ENCODE assay signal across 16 cellular contexts in genomic region chr22:31039393-31039792, GRCh38. TPM values are rescaled to one million over a fixed set of nuclear protein-coding genes. Genes with fewer than 3 reads are reported as not detected.
DNase-seq lines count a peak whose midpoint lies in the region; ATAC-seq and TF ChIP-seq lines count a peak whose summit lies in the region.
"Had no signal": no experiment of that assay in that cellular context is flagged by ENCODE, and none has a peak within 500 bp of the region (broad histone marks: within the 10 kb centered on the region; RNA-seq: fewer than 3 reads in every experiment).

No MANE protein-coding gene starts in this region.

- peak overlapping the region; percentile 42; the same call in 1 of the 2 replicates for H3K18ac ChIP-seq in IMR-90 (ENCODE audit: low read depth, low read length)

- no peak for TF ChIP-seq RAD21 in IMR-90 (IDR thresholded peaks at IDR 0.05; ENCODE audit: low read length)

- H2BK120ac ChIP-seq in IMR-90 (ENCODE audit: low read depth, low read length), result peak overlapping the region; percentile 78

- H3K27ac ChIP-seq in IMR-90 (ENCODE audit: insufficient read depth, low read length) (peak overlapping the region; percentile 88), thoracic aorta (peak overlapping the region; percentile 89 to 94)
- H3K27ac ChIP-seq: neural progenitor cell, SJCRH30 had no signal

- no peak overlapping the region for H3K4me3 ChIP-seq in IMR-90 (ENCODE audit: insufficient read depth, low read depth, low read length)
- H3K4me3 ChIP-seq in mucosa of descending colon, result no peak overlapping the region
- H3K4me3 ChIP-seq in thoracic aorta, result peak overlapping the region; percentile 10
- H3K4me3 ChIP-seq: neural progenitor cell, SJCRH30 had no signal

- DNase-seq in IMR-90 (peak; percentile 80), fibroblast of the conjunctiva (ENCODE audit: low read depth) (peak; percentile 40), mucosa of descending colon (no peak), thoracic aorta (ENCODE audit: low spot score) (no peak), SIG-M5 (lab: John Stamatoyannopoulos, UW) (no peak), NCI-H146 (lab: John Stamatoyannopoulos, UW) (no peak), activated gamma-delta T cell treated with Interleukin-2 at 50 U/mL for 16 hours (no peak)
- DNase-seq: activated CD4-positive, alpha-beta T cell treated with anti-CD3 and anti-CD28 coated beads for 1 hour; activated gamma-delta T cell; Caco-2; NCI-H1092 treated with DMSO at 0.1 percent for 48 hours; NCI-H526 treated with DMSO at 0.1 percent for 48 hours; SJCRH30; stimulated activated CD4-positive, alpha-beta T cell treated with anti-CD3 and anti-CD28 coated beads, Interleukin-4, amount 100 ng/mL, for 4 hours had no signal

- peak overlapping the region; percentile 34 for H3K23ac ChIP-seq in IMR-90 (ENCODE audit: low read depth, low read length)

- no peak overlapping the region for H3K56ac ChIP-seq in IMR-90 (ENCODE audit: extremely low read depth, insufficient read depth, low read length)

- peak overlapping the region; percentile 64 to 73; a peak in 3 of 4 replicates for H4K8ac ChIP-seq in IMR-90 (ENCODE audit: low read depth in 2 of 2, low read length in 2 of 2)

- H3K9me1 ChIP-seq in IMR-90 (ENCODE audit: insufficient read depth, low read length), result peaks cover 10% of the 10 kb centered on the region; the same call in 1 of the 2 replicates

- H3K4ac ChIP-seq in IMR-90 (ENCODE audit: low read depth, low read length), result peak overlapping the region; percentile 83; the same call in 1 of the 2 replicates

- H2AFZ ChIP-seq in IMR-90 (replicated peaks; ENCODE audit: low read length, poor library complexity), result peak overlapping the region; percentile 6
- H2AFZ ChIP-seq: neural progenitor cell had no signal

- intact Hi-C loops in IMR-90 (cut with micrococcal nuclease) (loop anchor here (2.0 to 5.0 kb wide), 2 partner anchors 41 to 72 kb away; partner anchors contain the start of genes MORC2, SMTN and TUG1), mucosa of descending colon (cut with DNase I, micrococcal nuclease) (no loop called here)

- H4K91ac ChIP-seq in IMR-90 (ENCODE audit: insufficient read depth, low read depth, low read length), result peak overlapping the region; percentile 69

- no TSS peak for BruUV-seq in IMR-90 (replicated peaks; lab: Mats Ljungman, UMichigan)

- CTCF ChIA-PET in IMR-90 (lab: Yijun Ruan, JAX), result no interaction called here

- no peak overlapping the region for H2BK5ac ChIP-seq in IMR-90 (ENCODE audit: low read depth, low read length, poor library complexity, severe bottlenecking)

- no peaks in the 10 kb centered on the region for H4K20me1 ChIP-seq in IMR-90 (ENCODE audit: insufficient read depth, low read length)

- H2AK5ac ChIP-seq in IMR-90 (ENCODE audit: low read depth, low read length), result peak overlapping the region; percentile 69; the same call in 1 of the 2 replicates

- H3K36me3 ChIP-seq in IMR-90 (ENCODE audit: control insufficient read depth, insufficient read depth, low read length) (no peaks in the 10 kb centered on the region), mucosa of descending colon (ENCODE audit: low read depth) (no peaks in the 10 kb centered on the region), thoracic aorta (no peaks in the 10 kb centered on the region)
- H3K36me3 ChIP-seq: neural progenitor cell, SJCRH30 had no signal

- no peaks in the 10 kb centered on the region for H3K79me1 ChIP-seq in IMR-90 (ENCODE audit: low read depth in 1 of 2, low read length in 2 of 2)

- H3K14ac ChIP-seq in IMR-90 (replicated peaks; ENCODE audit: low read depth, low read length), result peak overlapping the region; percentile 81

- peak overlapping the region; percentile 83 for H2BK20ac ChIP-seq in IMR-90 (ENCODE audit: low read depth, low read length)

- in situ Hi-C loops in IMR-90 (cut with MboI; ENCODE audit: low sequenced_read_pairs), result no loop called here

- TF ChIP-seq POLR2A in IMR-90 (IDR thresholded peaks at IDR 0.05; ENCODE audit: low read depth, low read length), result no peak

- TF ChIP-seq CTCF in IMR-90 (conservative IDR thresholded peaks at IDR 0.05; ENCODE audit: low read depth, low read length) (no peak), mucosa of descending colon (IDR thresholded peaks at IDR 0.05) (no peak), thoracic aorta (IDR thresholded peaks at IDR 0.05) (no peak)

- peak overlapping the region; percentile 59; the same call in 1 of the 3 replicates for H2BK15ac ChIP-seq in IMR-90 (ENCODE audit: low read depth, low read length)

- WGBS in IMR-90 (ENCODE audit: extremely low coverage in 2 of 2, insufficient read length in 1 of 2), 2 experiments, result 1% methylated on average over 6 of the region's 9 CpGs; no CpG with 5 or more reads in 1 of the 2 experiments

- H4K5ac ChIP-seq in IMR-90 (ENCODE audit: low read depth, low read length), result peak overlapping the region; percentile 38; the same call in 1 of the 2 replicates

- no peaks in the 10 kb centered on the region for H3K27me3 ChIP-seq in IMR-90 (ENCODE audit: control insufficient read depth, insufficient read depth, low read length)
- no peaks in the 10 kb centered on the region for H3K27me3 ChIP-seq in thoracic aorta (replicated peaks; ENCODE audit: insufficient read depth)
- H3K27me3 ChIP-seq: neural progenitor cell had no signal

- peak overlapping the region; percentile 50 for H3K9ac ChIP-seq in IMR-90 (ENCODE audit: low read depth, low read length)
- H3K9ac ChIP-seq: neural progenitor cell had no signal

- dilution Hi-C loops in IMR-90 (cut with HindIII; ENCODE audit: low sequenced_read_pairs, unreplicated experiment), result no loop called here

- H3K9me3 ChIP-seq in IMR-90 (ENCODE audit: control insufficient read depth, insufficient read depth, low read length) (no peaks in the 10 kb centered on the region), mucosa of descending colon (no peaks in the 10 kb centered on the region), thoracic aorta (no peaks in the 10 kb centered on the region)
- H3K9me3 ChIP-seq: Caco-2, SJCRH30 had no signal

- ATAC-seq in IMR-90 (ENCODE audit: low read depth) (peak; percentile 78), mucosa of descending colon (peak; percentile 47), thoracic aorta (ENCODE audit: insufficient number of reproducible peaks, low FRiP score, low read depth) (peak; percentile 29), HG02798 (IDR thresholded peaks at IDR 0.05; ENCODE audit: poor library complexity, unreplicated experiment) (no peak)

- H3K4me2 ChIP-seq in IMR-90 (ENCODE audit: low read depth, low read length), result peak overlapping the region; percentile 18; the same call in 1 of the 2 replicates
- H3K4me2 ChIP-seq: neural progenitor cell had no signal

- POLR2A ChIA-PET in IMR-90 (lab: Charles Lee; ENCODE audit: unreplicated experiment), result interaction anchor here (0.6 to 0.7 kb wide), 3 partner anchors 15 to 273 kb away, joined by 3 to 4 read pairs (median 3); no protein-coding TSS in a partner anchor

- H3K4me1 ChIP-seq in IMR-90 (ENCODE audit: control insufficient read depth, insufficient read depth, low read length) (peaks cover 19% of the 10 kb centered on the region), mucosa of descending colon (ENCODE audit: low read depth) (peaks cover 11% of the 10 kb centered on the region), thoracic aorta (ENCODE audit: control insufficient read depth in 1 of 2, low read depth in 2 of 2) (peaks cover 17 to 57% of the 10 kb centered on the region in 2 donors)
- H3K4me1 ChIP-seq: SJCRH30 had no signal

- peak overlapping the region; percentile 81 for H2AK9ac ChIP-seq in IMR-90 (replicated peaks; ENCODE audit: low read depth, low read length, poor library complexity)

TF ChIP-seq in IMR-90, 13 proteins besides CTCF, POLR2A, EP300 and RAD21:
- TF ChIP-seq, protein P1, sequence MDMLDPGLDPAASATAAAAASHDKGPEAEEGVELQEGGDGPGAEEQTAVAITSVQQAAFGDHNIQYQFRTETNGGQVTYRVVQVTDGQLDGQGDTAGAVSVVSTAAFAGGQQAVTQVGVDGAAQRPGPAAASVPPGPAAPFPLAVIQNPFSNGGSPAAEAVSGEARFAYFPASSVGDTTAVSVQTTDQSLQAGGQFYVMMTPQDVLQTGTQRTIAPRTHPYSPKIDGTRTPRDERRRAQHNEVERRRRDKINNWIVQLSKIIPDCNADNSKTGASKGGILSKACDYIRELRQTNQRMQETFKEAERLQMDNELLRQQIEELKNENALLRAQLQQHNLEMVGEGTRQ (IDR thresholded peaks at IDR 0.05; ENCODE audit: low read depth, low read length), result no peak
- TF ChIP-seq FOS (IDR thresholded peaks at IDR 0.05; ENCODE audit: low read depth, low read length), result peak; percentile 27; the same call in 1 of the 2 replicates

RNA-seq across cellular contexts. Expression of gene SMTN, which starts 41.7 kb away (rescaled TPM):
- total RNA-seq in IMR-90 (2012; rRNA removed), result 47.2 and 53.6 TPM in 2 replicates
- 63.7 and 65.1 TPM in 2 replicates for polyA plus RNA-seq in IMR-90 (2012; rRNA removed)
- 97.1 and 119 TPM in 2 replicates for polyA plus RNA-seq in IMR-90 (2012; cell fraction: cytosol; rRNA removed)
- 227 and 462 TPM in 2 replicates for polyA plus RNA-seq in IMR-90 (2012; cell fraction: nucleus; rRNA removed; ENCODE audit: low replicate concordance)
- 100 to 1,000 TPM in 2 of 3 donors, 10 to 100 TPM in 1; 63.6 to 799 (median 104) TPM for total RNA-seq in mucosa of descending colon
- 100 to 1,000 TPM; 632 to 946 TPM for total RNA-seq in thoracic aorta

Comparison
In these comparisons a context has a peak if more than half of its experiments do, and no peak if none do; other contexts are left out.
1. DNase-seq: peak in IMR-90 (single experiment) and fibroblast of the conjunctiva (single experiment); none in mucosa of descending colon (0 of 3), thoracic aorta (single experiment), SIG-M5 (single experiment), NCI-H146 (single experiment) and activated gamma-delta T cell treated with Interleukin-2 at 50 U/mL for 16 hours (single experiment).